Comparison of ENCODE assay signal across 11 cellular contexts in the genomic region with DNA sequence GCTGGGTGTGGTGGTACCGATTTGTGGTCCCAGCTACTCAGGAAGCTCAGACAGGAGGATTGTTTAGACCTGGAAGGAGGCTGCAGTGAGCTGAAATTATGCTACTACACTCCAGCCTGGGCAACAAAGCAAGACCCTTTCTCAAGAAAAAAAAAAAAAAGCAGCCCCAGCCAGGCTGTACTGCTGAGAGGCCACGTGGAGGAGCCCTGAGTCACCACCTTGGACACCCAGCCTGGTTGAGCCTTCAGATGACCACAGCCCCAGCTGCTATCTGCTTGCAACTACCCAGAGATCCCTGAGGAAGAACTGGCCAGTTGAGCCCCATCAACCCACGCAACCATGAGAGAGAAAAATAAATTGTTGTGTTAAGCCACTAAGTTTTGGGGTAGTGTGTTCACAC. TPM values are rescaled to one million over a fixed set of nuclear protein-coding genes. Genes with fewer than 3 reads are reported as not detected.
DNase-seq lines count a peak whose midpoint lies in the region; ATAC-seq and TF ChIP-seq lines count a peak whose summit lies in the region.
"Had no signal": no experiment of that assay in that cellular context is flagged by ENCODE, and none has a peak within 500 bp of the region (broad histone marks: within the 10 kb centered on the region; RNA-seq: fewer than 3 reads in every experiment).

No MANE protein-coding gene starts in this region.

- H3K23me2 ChIP-seq in H9 (ENCODE audit: insufficient read length, low read depth, low read length, poor library complexity, severe bottlenecking): no peaks in the 10 kb centered on the region

- H2BK20ac ChIP-seq in H9 (ENCODE audit: low read depth, low read length, poor library complexity, severe bottlenecking): no peak overlapping the region

- H2AFZ ChIP-seq in H9 (ENCODE audit: low read length): no peak overlapping the region

- H2BK120ac ChIP-seq in H9 (ENCODE audit: low read depth, low read length, poor library complexity, severe bottlenecking): no peak overlapping the region

- TF ChIP-seq CTCF in H9 (conservative IDR thresholded peaks at IDR 0.05): peak; percentile 22; the same call in 1 of the 3 replicates

- H3K36me3 Mint-ChIP-seq in H9 (ENCODE audit: insufficient read depth in 1 of 3, low read depth in 3 of 3): peaks cover 0 to 6% (median 0%) of the 10 kb centered on the region in 3 experiments; a peak in 2 of 7 replicates

- H3K56ac ChIP-seq in H9 (ENCODE audit: insufficient read length, low read depth, low read length): no peak overlapping the region

- no peak overlapping the region for H4K5ac ChIP-seq in H9 (ENCODE audit: insufficient read length, low read depth, low read length)

- no peak overlapping the region for H3K4me2 ChIP-seq in H9 (ENCODE audit: insufficient read depth, insufficient read length, low read length)

- no peaks in the 10 kb centered on the region for H4K20me1 ChIP-seq in H9 (ENCODE audit: control insufficient read depth, insufficient read depth, insufficient read length)
- H4K20me1 ChIP-seq: BLaER1 treated with 17β-estradiol and CSF1 and Interleukin-3, amounts not matched to agents 10 nM and 100 nM had no signal

- H3K27ac Mint-ChIP-seq in H9: no peak overlapping the region

- H2BK15ac ChIP-seq in H9 (ENCODE audit: low read depth, low read length): no peak overlapping the region

- H3K79me2 ChIP-seq in H9 (ENCODE audit: insufficient read depth, low read length): no peaks in the 10 kb centered on the region

- no peaks in the 10 kb centered on the region for H3K27me3 ChIP-seq in H9 (ENCODE audit: insufficient read depth, low read length)
- H3K27me3 ChIP-seq: BLaER1 treated with 17β-estradiol and CSF1 and Interleukin-3, amounts not matched to agents 10 nM and 100 nM had no signal

- H3K4me3 Mint-ChIP-seq in H9: no peak overlapping the region

- H3K4ac ChIP-seq in H9 (ENCODE audit: low read depth, low read length): no peak overlapping the region

- H3K79me1 ChIP-seq in H9 (ENCODE audit: insufficient read depth, low read depth, low read length, poor library complexity, severe bottlenecking): no peaks in the 10 kb centered on the region

- H3K9me3 Mint-ChIP-seq in H9: peaks cover 0 to 6% of the 10 kb centered on the region in 2 experiments; a peak in 1 of 5 replicates

- DNase-seq in COLO668 (lab: John Stamatoyannopoulos, UW; ENCODE audit: unreplicated experiment) (peak; percentile 48), H9 (no peak), SW480 (ENCODE audit: low spot score) (peak; percentile 72), islet precursor cell (peak; percentile 91), ureter (ENCODE audit: low spot score) (no peak)
- no peak for DNase-seq in stimulated activated CD4-positive, alpha-beta T cell treated with anti-CD3 and anti-CD28 coated beads, Interleukin-4, amount 100 ng/mL, for 24 hours
- no peak for DNase-seq in activated CD4-positive, alpha-beta T cell treated with anti-CD3 and anti-CD28 coated beads for 4 hours
- DNase-seq: activated naive CD4-positive, alpha-beta T cell treated with anti-CD3 and anti-CD28 coated beads, Interleukin-2, amount 50 U/mL, for 16 hours had no signal

- no peak overlapping the region for H3K27ac ChIP-seq in H9 (ENCODE audit: insufficient read length, low read depth, low read length)
- H3K27ac ChIP-seq: BLaER1 treated with 17β-estradiol and CSF1 and Interleukin-3, amounts not matched to agents 10 nM and 100 nM had no signal

- H4K8ac ChIP-seq in H9 (replicated peaks; ENCODE audit: insufficient read length, low read depth, low read length): no peak overlapping the region

- H2BK12ac ChIP-seq in H9 (ENCODE audit: insufficient read length, low read depth, low read length): no peak overlapping the region

- no peak overlapping the region for H3K14ac ChIP-seq in H9 (ENCODE audit: insufficient read depth, low read length)

- H2BK5ac ChIP-seq in H9 (ENCODE audit: insufficient read length, low read length): no peak overlapping the region

- peaks cover 5% of the 10 kb centered on the region; the same call in 1 of the 2 replicates for H3K4me1 ChIP-seq in H9 (ENCODE audit: insufficient read depth, low read length)

- H3K18ac ChIP-seq in H9 (ENCODE audit: insufficient read length, low read depth, low read length): no peak overlapping the region

- H3K4me1 Mint-ChIP-seq in H9: peaks cover 14 to 25% of the 10 kb centered on the region in 2 experiments

- no peaks in the 10 kb centered on the region for H3K9me3 ChIP-seq in H9 (ENCODE audit: control insufficient read depth, low read depth, low read length)
- H3K9me3 ChIP-seq: BLaER1 treated with 17β-estradiol and CSF1 and Interleukin-3, amounts not matched to agents 10 nM and 100 nM had no signal

- ATAC-seq in HG03439 (IDR thresholded peaks at IDR 0.05; ENCODE audit: unreplicated experiment): no peak

- no peak overlapping the region for H3T11ph ChIP-seq in H9 (ENCODE audit: low read length)

- H2AK5ac ChIP-seq in H9 (ENCODE audit: insufficient read length, low read length): no peak overlapping the region

- H3K27me3 Mint-ChIP-seq in H9 (ENCODE audit: low read depth): peaks cover 6% of the 10 kb centered on the region

- H4K91ac ChIP-seq in H9 (ENCODE audit: insufficient read length, low read depth, low read length): no peak overlapping the region

- no peak overlapping the region for H3K23ac ChIP-seq in H9 (ENCODE audit: insufficient read length, low read depth, low read length)

- WGBS in H9 (ENCODE audit: extremely low coverage, insufficient read length, low lambda C conversion rate): no CpG with 5 or more reads among the region's 3 CpGs

- no peak overlapping the region for H3K9ac ChIP-seq in H9 (ENCODE audit: extremely low read depth, insufficient read length, low read length)
- H3K9ac ChIP-seq: BLaER1 treated with 17β-estradiol and CSF1 and Interleukin-3, amounts not matched to agents 10 nM and 100 nM had no signal

RNA-seq across cellular contexts. Expression of a gene that starts 23.6 kb away (rescaled TPM):
- total RNA-seq in H9 (2021) (15.2 and 15.5 TPM in 2 replicates), ureter (153 TPM)

RNA-seq across cellular contexts. Expression of a gene that starts 41.0 kb away (rescaled TPM):
- total RNA-seq in H9 (2021) (0.33 TPM in 1 of 2 replicates, not detected in the other), ureter (0.52 TPM)
- total RNA-seq: lower leg skin had no signal

RNA-seq across cellular contexts. Expression of a gene that starts 46.6 kb away (rescaled TPM):
- total RNA-seq in H9 (2021): 0.31 and 0.33 TPM in 2 replicates
- not detected for total RNA-seq in ureter

RNA-seq across cellular contexts. Expression of a gene that starts 58.2 kb away (rescaled TPM):
- not detected in 2 replicates for total RNA-seq in H9 (2021)
- 4.3 TPM for total RNA-seq in ureter

Comparison
In these comparisons a context has a peak if more than half of its experiments do, and no peak if none do; other contexts are left out.
1. DNase-seq: peak in COLO668 (single experiment), SW480 (single experiment) and islet precursor cell (single experiment); none in H9 (single experiment), stimulated activated CD4-positive, alpha-beta T cell treated with anti-CD3 and anti-CD28 coated beads, Interleukin-4, amount 100 ng/mL, for 24 hours (single experiment), activated CD4-positive, alpha-beta T cell treated with anti-CD3 and anti-CD28 coated beads for 4 hours (0 of 2) and ureter (single experiment).